ENCODE assay signal across 24 cellular contexts in genomic region chr3:74711913-74712512, GRCh38.
"Had no signal": no experiment of that assay in that cellular context is flagged by ENCODE, and none has a peak within 500 bp of the region (broad histone marks: within the 10 kb centered on the region; RNA-seq: fewer than 3 reads in every experiment).

No MANE protein-coding gene starts in this region.

- FAIRE-seq: HTR-8/SVneo, RCC 7860 had no signal

- H3K27me3 ChIP-seq: SJSA1 had no signal

- H3K27me3 Mint-ChIP-seq: IgD-negative memory B cell had no signal

- H3K9me3 ChIP-seq: SJSA1 had no signal

- H3K4me1 ChIP-seq: SJSA1 had no signal

- H3K36me3 Mint-ChIP-seq: IgD-negative memory B cell had no signal

- H3K36me3 ChIP-seq: SJSA1 had no signal

- DNase-seq: KBM-7, NCI-H1092, NCI-H1105 treated with DMSO at 0.1 percent for 48 hours, NCI-H1417 treated with DMSO at 0.1 percent for 48 hours, NCI-H146, NCI-H1694 treated with DMSO at 0.1 percent for 48 hours, NCI-H1930, NCI-H2081, NCI-H2107, NCI-H2171, NCI-H345, NCI-H446 treated with DMSO at 0.1 percent for 48 hours, NCI-H510A treated with DMSO at 0.1 percent for 48 hours, NCI-H526 treated with DMSO at 0.1 percent for 48 hours, NCI-H748 treated with DMSO at 0.1 percent for 48 hours, Right ventricle myocardium superior, RPMI8226, SIG-M5 had no signal

- H3K4me3 Mint-ChIP-seq: IgD-negative memory B cell had no signal

- H3K27ac ChIP-seq: HL-60, SJSA1, SK-N-MC had no signal

- H3K27ac Mint-ChIP-seq: IgD-negative memory B cell had no signal

- H3K4me3 ChIP-seq: SJSA1, SK-N-MC had no signal
